8 cellular contexts compared by ENCODE assay signal in the genomic region with DNA sequence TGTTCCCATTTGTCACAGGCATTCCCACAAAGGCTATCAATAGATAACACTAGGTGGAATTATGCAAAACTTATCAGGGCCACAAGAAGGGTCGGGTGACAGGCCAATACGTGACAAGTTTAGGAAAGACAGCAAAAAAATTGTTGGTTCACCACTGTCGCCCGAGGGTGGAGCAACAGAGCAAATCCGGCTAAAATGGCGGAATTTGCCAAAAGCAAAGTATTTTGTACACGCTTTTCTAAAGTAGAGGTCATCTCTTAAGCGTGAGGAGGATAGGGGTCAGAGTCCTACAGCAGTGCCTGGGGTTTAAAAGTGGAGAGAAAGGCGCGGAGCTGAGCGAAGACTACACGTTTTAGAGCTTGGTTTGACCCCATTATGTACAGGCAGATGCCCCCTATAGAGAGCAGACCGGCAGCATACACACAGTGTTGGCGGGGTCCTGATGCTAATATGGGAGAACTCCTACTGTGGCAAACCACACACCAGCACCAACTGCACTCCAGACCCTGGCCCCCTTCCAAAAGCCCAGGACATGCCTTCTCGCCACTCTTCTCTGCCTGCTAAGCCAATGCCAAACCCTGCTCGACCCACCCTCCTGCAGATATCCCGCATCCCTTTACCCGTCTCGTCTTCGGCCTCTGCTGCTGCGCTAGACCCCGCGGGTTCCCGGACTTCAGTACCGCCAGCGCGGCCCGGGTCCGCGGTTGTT. TPM values are rescaled to one million over a fixed set of nuclear protein-coding genes. Genes with fewer than 3 reads are reported as not detected.
DNase-seq lines count a peak whose midpoint lies in the region; ATAC-seq and TF ChIP-seq lines count a peak whose summit lies in the region.

No MANE protein-coding gene starts in this region.

- no peak for TF ChIP-seq CTCF in mucosa of descending colon (IDR thresholded peaks at IDR 0.05)
- no peak for TF ChIP-seq CTCF in uterus (IDR thresholded peaks at IDR 0.05)

- H3K27me3 ChIP-seq in HUES6 (ENCODE audit: control insufficient read depth, insufficient read depth, low read length) (no peaks in the 10 kb centered on the region), uterus (no peaks in the 10 kb centered on the region)

- peaks cover 49% of the 10 kb centered on the region for H3K36me3 ChIP-seq in HUES6 (ENCODE audit: control insufficient read depth, insufficient read depth, low read length)
- no peaks in the 10 kb centered on the region for H3K36me3 ChIP-seq in mucosa of descending colon (ENCODE audit: low read depth)
- no peaks in the 10 kb centered on the region for H3K36me3 ChIP-seq in uterus

- CTCF ChIA-PET in activated naive CD4-positive, alpha-beta T cell treated with anti-CD3 and anti-CD28 coated beads for 36 hours (lab: Charles Lee) = interaction anchor here (0.6 to 0.7 kb wide), 2 partner anchors 14 to 23 kb away, joined by 3 read pairs; no protein-coding TSS in a partner anchor

- H3K4me3 Mint-ChIP-seq in activated naive CD4-positive, alpha-beta T cell treated with anti-CD3 and anti-CD28 coated beads for 36 hours = peak overlapping the region; percentile 98

- peaks cover 42% of the 10 kb centered on the region for H3K36me3 Mint-ChIP-seq in activated naive CD4-positive, alpha-beta T cell treated with anti-CD3 and anti-CD28 coated beads for 36 hours (ENCODE audit: low read depth)

- H3K9me3 Mint-ChIP-seq in activated naive CD4-positive, alpha-beta T cell treated with anti-CD3 and anti-CD28 coated beads for 36 hours = no peaks in the 10 kb centered on the region

- TF ChIP-seq POLR2A in uterus (IDR thresholded peaks at IDR 0.05) = no peak

- H3K4me1 ChIP-seq in HUES6 (ENCODE audit: control insufficient read depth, insufficient read depth, low read length) (no peaks in the 10 kb centered on the region), mucosa of descending colon (ENCODE audit: low read depth) (no peaks in the 10 kb centered on the region), uterus (no peaks in the 10 kb centered on the region)

- H3K9ac ChIP-seq in HUES6 (ENCODE audit: low read length) = peak overlapping the region; percentile 92

- ATAC-seq in GM21737 (IDR thresholded peaks at IDR 0.05; ENCODE audit: unreplicated experiment) = peak; percentile 35
- ATAC-seq in mucosa of descending colon = peak; percentile 5

- peak overlapping the region; percentile 53; the same call in 1 of the 2 replicates for H3K27ac ChIP-seq in HUES6 (ENCODE audit: low read depth, low read length)
- no peak overlapping the region for H3K27ac ChIP-seq in uterus

- H3K9me3 ChIP-seq in HUES6 (ENCODE audit: control insufficient read depth, insufficient read depth, low read depth, low read length) (no peaks in the 10 kb centered on the region), mucosa of descending colon (no peaks in the 10 kb centered on the region), uterus (no peaks in the 10 kb centered on the region)

- DNase-seq in activated naive CD4-positive, alpha-beta T cell treated with anti-CD3 and anti-CD28 coated beads for 36 hours = peak; percentile 61
- no peak for DNase-seq in activated naive CD4-positive, alpha-beta T cell (lab: John Stamatoyannopoulos, UW)
- DNase-seq in T-helper 1 cell (peak in 4 of 5 donors; percentile 7 to 60 (median 20)), mucosa of descending colon (peak in 2 of 3 donors; percentile 32 to 66), uterus (peak; percentile 22 to 26)
- peak; percentile 9 for DNase-seq in effector CD4-positive, alpha-beta T cell

- H3K4me1 Mint-ChIP-seq in activated naive CD4-positive, alpha-beta T cell treated with anti-CD3 and anti-CD28 coated beads for 36 hours (ENCODE audit: low read depth) = peaks cover 20% of the 10 kb centered on the region

- H3K27me3 Mint-ChIP-seq in activated naive CD4-positive, alpha-beta T cell treated with anti-CD3 and anti-CD28 coated beads for 36 hours (ENCODE audit: low read depth) = no peaks in the 10 kb centered on the region

- H3K4me3 ChIP-seq in HUES6 (ENCODE audit: low read depth, low read length) (peak overlapping the region; percentile 92), mucosa of descending colon (peak overlapping the region; percentile 45), uterus (peak overlapping the region; percentile 39 to 42)

- intact Hi-C loops in activated naive CD4-positive, alpha-beta T cell treated with anti-CD3 and anti-CD28 coated beads for 36 hours (cut with micrococcal nuclease) = loop anchor here (1.0 to 5.0 kb wide), 6 partner anchors 22 to 1099 kb away; a partner anchor contains a TSS
- intact Hi-C loops in mucosa of descending colon (cut with DNase I, micrococcal nuclease) (no loop called here), uterus (cut with DNase I; ENCODE audit: low total_unique reads) (no loop called here)

- peak overlapping the region; percentile 86 for H3K27ac Mint-ChIP-seq in activated naive CD4-positive, alpha-beta T cell treated with anti-CD3 and anti-CD28 coated beads for 36 hours

RNA-seq across cellular contexts. Expression of a gene that starts 0.7 kb away (rescaled TPM):
- 100 to 1,000 TPM; 133 to 138 TPM for total RNA-seq in activated naive CD4-positive, alpha-beta T cell treated with anti-CD3 and anti-CD28 coated beads for 36 hours
- 10 to 100 TPM in 1 of 3 donors, 1 to 10 TPM in 2; 2.8 to 18.9 (median 4.0) TPM for total RNA-seq in mucosa of descending colon
- total RNA-seq in uterus = 10 to 100 TPM in 1 of 4 donors, 1 to 10 TPM in 2, under 1 TPM in 1; 0.59 to 39.8 (median 3.7) TPM

RNA-seq across cellular contexts. Expression of a gene that starts 21.8 kb away (rescaled TPM):
- total RNA-seq in activated naive CD4-positive, alpha-beta T cell treated with anti-CD3 and anti-CD28 coated beads for 36 hours = 10 to 100 TPM; 57.7 to 58.7 TPM
- 10 to 100 TPM; 12.5 to 16.0 (median 12.6) TPM for total RNA-seq in mucosa of descending colon
- 100 to 1,000 TPM in 1 of 4 donors, 10 to 100 TPM in 3; 19.6 to 104 (median 40.9) TPM for total RNA-seq in uterus

RNA-seq across cellular contexts. Expression of a gene that starts 47.3 kb away (rescaled TPM):
- 10 to 100 TPM; 16.6 to 19.4 TPM for total RNA-seq in activated naive CD4-positive, alpha-beta T cell treated with anti-CD3 and anti-CD28 coated beads for 36 hours
- total RNA-seq in mucosa of descending colon = 10 to 100 TPM in 2 of 3 donors, 1 to 10 TPM in 1; 9.4 to 19.6 (median 13.5) TPM
- 10 to 100 TPM; 10.3 to 55.8 (median 35.2) TPM for total RNA-seq in uterus

RNA-seq across cellular contexts. Expression of a gene that starts 58.0 kb away (rescaled TPM):
- total RNA-seq in activated naive CD4-positive, alpha-beta T cell treated with anti-CD3 and anti-CD28 coated beads for 36 hours = not detected
- total RNA-seq in mucosa of descending colon (1 to 10 TPM in 1 of 3 donors, not detected in 2; 1.0 TPM), uterus (under 1 TPM in 1 of 4 donors, not detected in 3; 0.41 TPM)

Comparison
In these comparisons a context has a peak if more than half of its experiments do, and no peak if none do; other contexts are left out.
1. DNase-seq: peak in activated naive CD4-positive, alpha-beta T cell treated with anti-CD3 and anti-CD28 coated beads for 36 hours (single experiment), T-helper 1 cell (4 of 5), effector CD4-positive, alpha-beta T cell (single experiment), mucosa of descending colon (2 of 3) and uterus (2 of 2); none in activated naive CD4-positive, alpha-beta T cell (0 of 4).
2. H3K4me3 ChIP-seq: peak in every context shown above with its lines; median percentile 92 in HUES6; 45 in mucosa of descending colon; 40 in uterus.